In genomic region chr9:31996331-31996730, GRCh38 we compare ENCODE assay signal across 23 cellular contexts.
DNase-seq lines count a peak whose midpoint lies in the region; ATAC-seq, FAIRE-seq and TF ChIP-seq lines count a peak whose summit lies in the region.
"Had no signal": no experiment of that assay in that cellular context is flagged by ENCODE, and none has a peak within 500 bp of the region (broad histone marks: within the 10 kb centered on the region; RNA-seq: fewer than 3 reads in every experiment).

No MANE protein-coding gene starts in this region.

- H3F3A ChIP-seq in SK-N-SH (replicated peaks; ENCODE audit: insufficient read depth) = no peaks in the 10 kb centered on the region
- H3F3A ChIP-seq in MM.1S (ENCODE audit: insufficient read depth, low read length) = no peaks in the 10 kb centered on the region

- H3K4me3 Mint-ChIP-seq in type B pancreatic cell = no peak overlapping the region
- H3K4me3 Mint-ChIP-seq: activated CD4-positive, alpha-beta memory T cell treated with anti-CD3 and anti-CD28 coated beads, Interleukin-2, amount 10 ng/mL, durations not matched to agents 7 days and 5 days; activated T-cell treated with anti-CD3 and anti-CD28 coated beads, Interleukin-2, amount 50 U/mL, for 24 hours; CD8-positive, alpha-beta memory T cell had no signal

- WGBS in SK-N-SH (ENCODE audit: low lambda C conversion rate) = 36% methylated on average over 1 of the region's 1 CpG

- H2AFZ ChIP-seq in SK-N-SH (ENCODE audit: low read depth) (no peak overlapping the region), MM.1S (ENCODE audit: low read length) (no peak overlapping the region)

- intact Hi-C loops in head of caudate nucleus (cut with DNase I) = no loop called here

- TF ChIP-seq EP300 in SK-N-SH (IDR thresholded peaks at IDR 0.05; ENCODE audit: borderline replicate concordance in 1 of 2, low read depth in 1 of 2, low read length in 1 of 2) = no peak

- H3K4me1 ChIP-seq in SK-N-SH (ENCODE audit: control insufficient read depth in 1 of 2, insufficient read depth in 2 of 2, low read depth in 1 of 2, low read length in 1 of 2) (no peaks in the 10 kb centered on the region), MM.1S (ENCODE audit: low read length) (no peaks in the 10 kb centered on the region)
- H3K4me1 ChIP-seq: gastrocnemius medialis, left lung, SJCRH30, testis had no signal

- H4K20me1 ChIP-seq in SK-N-SH (ENCODE audit: insufficient read depth) (no peaks in the 10 kb centered on the region), MM.1S (ENCODE audit: insufficient read depth, low read length) (no peaks in the 10 kb centered on the region)

- FAIRE-seq in RCC 7860 (lab: Jason Lieb, UNC) = no peak

- no peaks in the 10 kb centered on the region for H3K36me3 Mint-ChIP-seq in type B pancreatic cell
- H3K36me3 Mint-ChIP-seq: CD8-positive, alpha-beta memory T cell had no signal

- H3K36me3 ChIP-seq in SK-N-SH (replicated peaks in 1 of 2; ENCODE audit: control insufficient read depth in 1 of 2, insufficient read depth in 2 of 2, low read length in 1 of 2) = no peaks in the 10 kb centered on the region
- no peaks in the 10 kb centered on the region for H3K36me3 ChIP-seq in MM.1S (replicated peaks; ENCODE audit: insufficient read depth, low read length)
- H3K36me3 ChIP-seq: gastrocnemius medialis, left lung, neutrophil, SJCRH30 had no signal

- ATAC-seq in SK-N-SH treated with all-trans-retinoic acid at 6 μM for 48 hours = no peak
- ATAC-seq: gastrocnemius medialis, left lung, mucosa of descending colon had no signal

- POLR2A ChIA-PET in SK-N-SH (lab: Yijun Ruan, JAX) = no interaction called here

- TF ChIP-seq CTCF in SK-N-SH (IDR thresholded peaks at IDR 0.05) = peak; percentile 20
- TF ChIP-seq CTCF in MM.1S (IDR thresholded peaks at IDR 0.05; ENCODE audit: low read length) = no peak
- no peak for TF ChIP-seq CTCF in choroid plexus epithelial cell (conservative IDR thresholded peaks at IDR 0.05; ENCODE audit: low read depth, low read length)
- TF ChIP-seq CTCF in type B pancreatic cell (conservative IDR thresholded peaks at IDR 0.05) = peak; percentile 27

- H3K4me2 ChIP-seq in SK-N-SH (no peak overlapping the region), MM.1S (ENCODE audit: low read depth, low read length) (no peak overlapping the region)

- no peak overlapping the region for H3K27ac Mint-ChIP-seq in type B pancreatic cell
- H3K27ac Mint-ChIP-seq: activated CD4-positive, alpha-beta memory T cell treated with anti-CD3 and anti-CD28 coated beads, Interleukin-2, amount 10 ng/mL, durations not matched to agents 7 days and 5 days; activated T-cell treated with anti-CD3 and anti-CD28 coated beads, Interleukin-2, amount 50 U/mL, for 24 hours; CD8-positive, alpha-beta memory T cell had no signal

- no peaks in the 10 kb centered on the region for H3K9me3 ChIP-seq in SK-N-SH
- H3K9me3 ChIP-seq in MM.1S (replicated peaks; ENCODE audit: insufficient read depth, low read length) = no peaks in the 10 kb centered on the region
- H3K9me3 ChIP-seq: gastrocnemius medialis, mucosa of descending colon, neutrophil, SJCRH30, testis had no signal

- H3K4me3 ChIP-seq in SK-N-SH (ENCODE audit: low read depth in 2 of 2, low read length in 1 of 2) = no peak overlapping the region
- H3K4me3 ChIP-seq in MM.1S (ENCODE audit: low read length) = no peak overlapping the region
- no peak overlapping the region for H3K4me3 ChIP-seq in choroid plexus epithelial cell (ENCODE audit: low read depth, low read length)
- H3K4me3 ChIP-seq: gastrocnemius medialis, left lung, mucosa of descending colon, SJCRH30, testis had no signal

- H3K9ac ChIP-seq in SK-N-SH (no peak overlapping the region), MM.1S (ENCODE audit: low read length) (no peak overlapping the region)

- H3K27me3 ChIP-seq in SK-N-SH (ENCODE audit: insufficient read depth) = no peaks in the 10 kb centered on the region
- no peaks in the 10 kb centered on the region for H3K27me3 ChIP-seq in MM.1S (replicated peaks; ENCODE audit: insufficient read depth, low read length)
- H3K27me3 ChIP-seq: gastrocnemius medialis, left lung, neutrophil, SJCRH30, testis had no signal

- H3K79me2 ChIP-seq in SK-N-SH (ENCODE audit: insufficient read depth) (no peaks in the 10 kb centered on the region), MM.1S (ENCODE audit: low read length) (no peaks in the 10 kb centered on the region)

- H3K4me1 Mint-ChIP-seq in type B pancreatic cell (ENCODE audit: unreplicated experiment) = no peaks in the 10 kb centered on the region
- H3K4me1 Mint-ChIP-seq: activated CD4-positive, alpha-beta memory T cell treated with anti-CD3 and anti-CD28 coated beads, Interleukin-2, amount 10 ng/mL, durations not matched to agents 7 days and 5 days had no signal

- H3K27ac ChIP-seq in SK-N-SH (ENCODE audit: low read depth in 2 of 2, low read length in 1 of 2) (no peak overlapping the region), MM.1S (ENCODE audit: low read length) (no peak overlapping the region), caudate nucleus (ENCODE audit: low read depth, low read length) (no peak overlapping the region)
- H3K27ac ChIP-seq: gastrocnemius medialis, left lung, neutrophil, SJCRH30, testis had no signal

- DNase-seq in SK-N-SH (no peak), MM.1S (peak; percentile 21), choroid plexus epithelial cell (ENCODE audit: low read depth) (peak; percentile 2), type B pancreatic cell (ENCODE audit: extremely low spot score, unreplicated experiment) (no peak), caudate nucleus (lab: John Stamatoyannopoulos, UW) (no peak), head of caudate nucleus (no peak), RCC 7860 (ENCODE audit: low spot score) (no peak)
- DNase-seq: activated CD4-positive, alpha-beta memory T cell treated with anti-CD3 and anti-CD28 coated beads, Interleukin-2, amount 10 ng/mL, durations not matched to agents 7 days and 5 days; activated naive CD4-positive, alpha-beta T cell treated with Interleukin-2 at 50 U/mL for 16 hours; activated T-cell treated with anti-CD3 and anti-CD28 coated beads, Interleukin-2, amount 50 U/mL, for 24 hours; amygdala; CD8-positive, alpha-beta memory T cell; central memory CD4-positive, alpha-beta T cell; gastrocnemius medialis; left lung; mucosa of descending colon; NCI-H1694; NCI-H2227 treated with DMSO at 0.1 percent for 48 hours; retina; SJCRH30; testis had no signal

- CTCF ChIA-PET in SK-N-SH (lab: Yijun Ruan, JAX) = interaction anchor here (1.3 kb wide), 1 partner anchor 786 kb away, joined by 3 read pairs; no protein-coding TSS in a partner anchor

- no peaks in the 10 kb centered on the region for H3K9me2 ChIP-seq in SK-N-SH
- no peaks in the 10 kb centered on the region for H3K9me2 ChIP-seq in MM.1S (replicated peaks; ENCODE audit: insufficient read depth, low read length)

- no peaks in the 10 kb centered on the region for H3K9me3 Mint-ChIP-seq in type B pancreatic cell
- H3K9me3 Mint-ChIP-seq: activated T-cell treated with anti-CD3 and anti-CD28 coated beads, Interleukin-2, amount 50 U/mL, for 24 hours had no signal

- TF ChIP-seq RAD21 in SK-N-SH (IDR thresholded peaks at IDR 0.05; ENCODE audit: low read length) = no peak

- no peaks in the 10 kb centered on the region for H3K27me3 Mint-ChIP-seq in type B pancreatic cell
- H3K27me3 Mint-ChIP-seq: activated CD4-positive, alpha-beta memory T cell treated with anti-CD3 and anti-CD28 coated beads, Interleukin-2, amount 10 ng/mL, durations not matched to agents 7 days and 5 days; activated T-cell treated with anti-CD3 and anti-CD28 coated beads, Interleukin-2, amount 50 U/mL, for 24 hours had no signal

TF ChIP-seq in SK-N-SH, 30 proteins besides CTCF, POLR2A, EP300 and RAD21 (continues in another document):
- no peak for TF ChIP-seq RCOR1 (IDR thresholded peaks at IDR 0.05; ENCODE audit: low read length)
- TF ChIP-seq YY1 (IDR thresholded peaks at IDR 0.05; ENCODE audit: low read depth) = no peak
- TF ChIP-seq SMC3 (IDR thresholded peaks at IDR 0.05; ENCODE audit: low read depth, low read length) = no peak
- no peak for TF ChIP-seq FOXM1 (IDR thresholded peaks at IDR 0.05; ENCODE audit: low read depth)
- no peak for TF ChIP-seq NFIC (IDR thresholded peaks at IDR 0.05; ENCODE audit: borderline replicate concordance)
- TF ChIP-seq NRF1 (IDR thresholded peaks at IDR 0.05; ENCODE audit: low read depth, low read length) = no peak
- no peak for TF ChIP-seq FOSL2 (IDR thresholded peaks at IDR 0.05; ENCODE audit: borderline replicate concordance, low read depth)
- no peak for TF ChIP-seq PBX3 (IDR thresholded peaks at IDR 0.05)

TF ChIP-seq in SK-N-SH treated with all-trans-retinoic acid at 6 μM for 48 hours, 23 proteins besides CTCF, POLR2A, EP300 and RAD21:
- TF ChIP-seq ESRRG (CRISPR knock-in tag; IDR thresholded peaks at IDR 0.05) = no peak

Comparison
In these comparisons a context has a peak if more than half of its experiments do, and no peak if none do; other contexts are left out.
1. DNase-seq: peak in MM.1S (single experiment) and choroid plexus epithelial cell (single experiment); none in SK-N-SH (single experiment), type B pancreatic cell (single experiment), caudate nucleus (0 of 61), head of caudate nucleus (0 of 42) and RCC 7860 (single experiment).
2. CTCF ChIP-seq: peak in SK-N-SH (single experiment) and type B pancreatic cell (single experiment); none in MM.1S (single experiment) and choroid plexus epithelial cell (single experiment).